Comparison of ENCODE assay signal across 8 cellular contexts in genomic region chr5:139651502-139651862, GRCh38. TPM values are rescaled to one million over a fixed set of nuclear protein-coding genes. Genes with fewer than 3 reads are reported as not detected.
A peak's percentile ranks its signal among the peaks of the same experiment; 100 is the strongest.
DNase-seq lines count a peak whose midpoint lies in the region; ATAC-seq and TF ChIP-seq lines count a peak whose summit lies in the region.

No MANE protein-coding gene starts in this region.

- no peaks in the 10 kb centered on the region for H3K9me3 ChIP-seq in BLaER1

- H3K4me1 ChIP-seq in BLaER1: peaks cover 75% of the 10 kb centered on the region

- intact Hi-C loops in dendritic cell treated with granulocyte-macrophage colony-stimulating factor and Interleukin-4, amounts not matched to agents 40 ng/mL and 50 ng/mL, for 4 days (cut with micrococcal nuclease): loop anchor here (2.0 kb wide), 1 partner anchor 17 kb away; no protein-coding TSS in a partner anchor

- peaks cover 16% of the 10 kb centered on the region for H3K36me3 Mint-ChIP-seq in dendritic cell treated with granulocyte-macrophage colony-stimulating factor and Interleukin-4, amounts not matched to agents 40 ng/mL and 50 ng/mL, for 4 days (ENCODE audit: low read depth)
- no peaks in the 10 kb centered on the region for H3K36me3 Mint-ChIP-seq in neural crest cell (ENCODE audit: low read depth)
- H3K36me3 Mint-ChIP-seq in activated CD8-positive, alpha-beta memory T cell treated with anti-CD3 and anti-CD28 coated beads, Interleukin-2, amount 10 ng/mL, durations not matched to agents 7 days and 5 days: no peaks in the 10 kb centered on the region

- H3K9me3 Mint-ChIP-seq in dendritic cell treated with granulocyte-macrophage colony-stimulating factor and Interleukin-4, amounts not matched to agents 40 ng/mL and 50 ng/mL, for 4 days: no peaks in the 10 kb centered on the region
- no peaks in the 10 kb centered on the region for H3K9me3 Mint-ChIP-seq in neural crest cell
- H3K9me3 Mint-ChIP-seq in activated CD8-positive, alpha-beta memory T cell treated with anti-CD3 and anti-CD28 coated beads, Interleukin-2, amount 10 ng/mL, durations not matched to agents 7 days and 5 days (ENCODE audit: low read depth): no peaks in the 10 kb centered on the region

- peak overlapping the region; percentile 97 for H3K4me3 ChIP-seq in BLaER1

- H3K27me3 ChIP-seq in BLaER1: no peaks in the 10 kb centered on the region

- peaks cover 82% of the 10 kb centered on the region for H3K4me1 Mint-ChIP-seq in dendritic cell treated with granulocyte-macrophage colony-stimulating factor and Interleukin-4, amounts not matched to agents 40 ng/mL and 50 ng/mL, for 4 days (ENCODE audit: low read depth)
- peaks cover 71% of the 10 kb centered on the region for H3K4me1 Mint-ChIP-seq in neural crest cell
- peaks cover 35% of the 10 kb centered on the region for H3K4me1 Mint-ChIP-seq in activated CD8-positive, alpha-beta memory T cell treated with anti-CD3 and anti-CD28 coated beads, Interleukin-2, amount 10 ng/mL, durations not matched to agents 7 days and 5 days

- H3K27ac Mint-ChIP-seq in dendritic cell treated with granulocyte-macrophage colony-stimulating factor and Interleukin-4, amounts not matched to agents 40 ng/mL and 50 ng/mL, for 4 days: peak overlapping the region; percentile 51
- H3K27ac Mint-ChIP-seq in neural crest cell (ENCODE audit: unreplicated experiment): peak overlapping the region; percentile 64
- no peak overlapping the region for H3K27ac Mint-ChIP-seq in activated CD8-positive, alpha-beta memory T cell treated with anti-CD3 and anti-CD28 coated beads, Interleukin-2, amount 10 ng/mL, durations not matched to agents 7 days and 5 days

- H4K20me1 ChIP-seq in BLaER1: peaks cover 82% of the 10 kb centered on the region

- H3K27ac ChIP-seq in BLaER1: no peak overlapping the region

- peak overlapping the region; percentile 93 for H3K4me2 ChIP-seq in BLaER1

- CTCF ChIA-PET in activated CD8-positive, alpha-beta memory T cell treated with anti-CD3 and anti-CD28 coated beads, Interleukin-2, amount 10 ng/mL, durations not matched to agents 7 days and 5 days (lab: Charles Lee): interaction anchor here (1.0 to 2.3 kb wide), 4 partner anchors 16 to 60 kb away, joined by 5 to 11 read pairs (median 6); no protein-coding TSS in a partner anchor

- H3K9ac ChIP-seq in BLaER1: no peak overlapping the region; the same call in 1 of the 2 replicates

- DNase-seq in LHCN-M2 (ENCODE audit: low read depth) (peak; percentile 39), neural crest cell (ENCODE audit: low read depth, low spot score) (no peak), T1000 (lab: John Stamatoyannopoulos, UW) (no peak), NCI-H146 treated with DMSO at 0.1 percent for 48 hours (lab: John Stamatoyannopoulos, UW; ENCODE audit: unreplicated experiment) (no peak)
- DNase-seq in activated CD8-positive, alpha-beta memory T cell treated with anti-CD3 and anti-CD28 coated beads, Interleukin-2, amount 10 ng/mL, durations not matched to agents 7 days and 5 days: no peak

- TF ChIP-seq CTCF in neural crest cell (conservative IDR thresholded peaks at IDR 0.05): no peak

- ATAC-seq in GM19395 (IDR thresholded peaks at IDR 0.05; ENCODE audit: unreplicated experiment): no peak
- ATAC-seq in activated CD8-positive, alpha-beta memory T cell treated with anti-CD3 and anti-CD28 coated beads, Interleukin-2, amount 10 ng/mL, durations not matched to agents 7 days and 5 days: no peak

- peak overlapping the region; percentile 60 for H3K4me3 Mint-ChIP-seq in dendritic cell treated with granulocyte-macrophage colony-stimulating factor and Interleukin-4, amounts not matched to agents 40 ng/mL and 50 ng/mL, for 4 days
- H3K4me3 Mint-ChIP-seq in neural crest cell: peak overlapping the region; percentile 35
- no peak overlapping the region for H3K4me3 Mint-ChIP-seq in activated CD8-positive, alpha-beta memory T cell treated with anti-CD3 and anti-CD28 coated beads, Interleukin-2, amount 10 ng/mL, durations not matched to agents 7 days and 5 days

- no peaks in the 10 kb centered on the region for H3K36me3 ChIP-seq in BLaER1

- H3K27me3 Mint-ChIP-seq in dendritic cell treated with granulocyte-macrophage colony-stimulating factor and Interleukin-4, amounts not matched to agents 40 ng/mL and 50 ng/mL, for 4 days: peaks cover 25% of the 10 kb centered on the region
- peaks cover 18% of the 10 kb centered on the region for H3K27me3 Mint-ChIP-seq in neural crest cell (ENCODE audit: low read depth)
- peaks cover 52% of the 10 kb centered on the region for H3K27me3 Mint-ChIP-seq in activated CD8-positive, alpha-beta memory T cell treated with anti-CD3 and anti-CD28 coated beads, Interleukin-2, amount 10 ng/mL, durations not matched to agents 7 days and 5 days

RNA-seq across cellular contexts. Expression of gene CXXC5, which starts 3.3 kb away (rescaled TPM):
- total RNA-seq in LHCN-M2 (2014; rRNA removed) (240 and 264 TPM in 2 replicates), neural crest cell (29.2 and 30.4 TPM in 2 replicates)
- polyA plus RNA-seq in LHCN-M2 (2012): 111 TPM
- total RNA-seq in activated CD8-positive, alpha-beta memory T cell treated with anti-CD3 and anti-CD28 coated beads, Interleukin-2, amount 10 ng/mL, durations not matched to agents 7 days and 5 days: 1 to 10 TPM; 1.8 to 4.1 TPM
